ENCODE assay signal across 3 cellular contexts in genomic region chr16:66956058-66956457, GRCh38. TPM values are rescaled to one million over a fixed set of nuclear protein-coding genes. Genes with fewer than 3 reads are reported as not detected.
"Had no signal": no experiment of that assay in that cellular context is flagged by ENCODE, and none has a peak within 500 bp of the region (broad histone marks: within the 10 kb centered on the region; RNA-seq: fewer than 3 reads in every experiment).

No MANE protein-coding gene starts in this region.

RNA-seq across cellular contexts. Expression of gene CES3, which starts 5.0 kb away (rescaled TPM):
- total RNA-seq: osteoblast, urinary bladder had no signal
- polyA plus RNA-seq: naive thymus-derived CD4-positive, alpha-beta T cell had no signal

RNA-seq across cellular contexts. Expression of gene RRAD, which starts 30.7 kb away (rescaled TPM):
- polyA plus RNA-seq: naive thymus-derived CD4-positive, alpha-beta T cell had no signal
